In the genomic region with DNA sequence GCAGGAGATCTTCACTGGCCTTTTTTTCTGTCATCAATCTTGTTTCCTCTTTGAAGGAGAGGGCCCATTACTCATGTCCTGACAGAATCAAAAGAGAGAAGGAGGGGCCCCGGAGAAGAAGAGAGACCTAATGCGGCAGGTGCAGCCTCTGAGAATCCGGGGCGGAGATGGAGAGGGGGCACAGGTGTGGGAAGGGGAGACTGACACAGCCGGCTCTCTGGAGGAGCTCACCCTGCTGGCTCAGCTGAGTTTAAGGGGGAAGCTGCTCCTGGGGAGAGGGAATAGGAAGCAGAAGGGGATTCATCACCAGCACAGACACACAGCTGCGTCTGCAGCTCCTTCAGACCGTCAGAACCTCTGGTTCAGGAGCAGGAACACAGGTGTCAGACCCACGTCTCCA, we compare ENCODE assay signal across 1 cellular context.
TF ChIP-seq lines count a peak whose summit lies in the region.

No MANE protein-coding gene starts in this region.

TF ChIP-seq in GM23338, 12 proteins besides CTCF, POLR2A, EP300 and RAD21 (continued from another document):
- TF ChIP-seq, protein P1, sequence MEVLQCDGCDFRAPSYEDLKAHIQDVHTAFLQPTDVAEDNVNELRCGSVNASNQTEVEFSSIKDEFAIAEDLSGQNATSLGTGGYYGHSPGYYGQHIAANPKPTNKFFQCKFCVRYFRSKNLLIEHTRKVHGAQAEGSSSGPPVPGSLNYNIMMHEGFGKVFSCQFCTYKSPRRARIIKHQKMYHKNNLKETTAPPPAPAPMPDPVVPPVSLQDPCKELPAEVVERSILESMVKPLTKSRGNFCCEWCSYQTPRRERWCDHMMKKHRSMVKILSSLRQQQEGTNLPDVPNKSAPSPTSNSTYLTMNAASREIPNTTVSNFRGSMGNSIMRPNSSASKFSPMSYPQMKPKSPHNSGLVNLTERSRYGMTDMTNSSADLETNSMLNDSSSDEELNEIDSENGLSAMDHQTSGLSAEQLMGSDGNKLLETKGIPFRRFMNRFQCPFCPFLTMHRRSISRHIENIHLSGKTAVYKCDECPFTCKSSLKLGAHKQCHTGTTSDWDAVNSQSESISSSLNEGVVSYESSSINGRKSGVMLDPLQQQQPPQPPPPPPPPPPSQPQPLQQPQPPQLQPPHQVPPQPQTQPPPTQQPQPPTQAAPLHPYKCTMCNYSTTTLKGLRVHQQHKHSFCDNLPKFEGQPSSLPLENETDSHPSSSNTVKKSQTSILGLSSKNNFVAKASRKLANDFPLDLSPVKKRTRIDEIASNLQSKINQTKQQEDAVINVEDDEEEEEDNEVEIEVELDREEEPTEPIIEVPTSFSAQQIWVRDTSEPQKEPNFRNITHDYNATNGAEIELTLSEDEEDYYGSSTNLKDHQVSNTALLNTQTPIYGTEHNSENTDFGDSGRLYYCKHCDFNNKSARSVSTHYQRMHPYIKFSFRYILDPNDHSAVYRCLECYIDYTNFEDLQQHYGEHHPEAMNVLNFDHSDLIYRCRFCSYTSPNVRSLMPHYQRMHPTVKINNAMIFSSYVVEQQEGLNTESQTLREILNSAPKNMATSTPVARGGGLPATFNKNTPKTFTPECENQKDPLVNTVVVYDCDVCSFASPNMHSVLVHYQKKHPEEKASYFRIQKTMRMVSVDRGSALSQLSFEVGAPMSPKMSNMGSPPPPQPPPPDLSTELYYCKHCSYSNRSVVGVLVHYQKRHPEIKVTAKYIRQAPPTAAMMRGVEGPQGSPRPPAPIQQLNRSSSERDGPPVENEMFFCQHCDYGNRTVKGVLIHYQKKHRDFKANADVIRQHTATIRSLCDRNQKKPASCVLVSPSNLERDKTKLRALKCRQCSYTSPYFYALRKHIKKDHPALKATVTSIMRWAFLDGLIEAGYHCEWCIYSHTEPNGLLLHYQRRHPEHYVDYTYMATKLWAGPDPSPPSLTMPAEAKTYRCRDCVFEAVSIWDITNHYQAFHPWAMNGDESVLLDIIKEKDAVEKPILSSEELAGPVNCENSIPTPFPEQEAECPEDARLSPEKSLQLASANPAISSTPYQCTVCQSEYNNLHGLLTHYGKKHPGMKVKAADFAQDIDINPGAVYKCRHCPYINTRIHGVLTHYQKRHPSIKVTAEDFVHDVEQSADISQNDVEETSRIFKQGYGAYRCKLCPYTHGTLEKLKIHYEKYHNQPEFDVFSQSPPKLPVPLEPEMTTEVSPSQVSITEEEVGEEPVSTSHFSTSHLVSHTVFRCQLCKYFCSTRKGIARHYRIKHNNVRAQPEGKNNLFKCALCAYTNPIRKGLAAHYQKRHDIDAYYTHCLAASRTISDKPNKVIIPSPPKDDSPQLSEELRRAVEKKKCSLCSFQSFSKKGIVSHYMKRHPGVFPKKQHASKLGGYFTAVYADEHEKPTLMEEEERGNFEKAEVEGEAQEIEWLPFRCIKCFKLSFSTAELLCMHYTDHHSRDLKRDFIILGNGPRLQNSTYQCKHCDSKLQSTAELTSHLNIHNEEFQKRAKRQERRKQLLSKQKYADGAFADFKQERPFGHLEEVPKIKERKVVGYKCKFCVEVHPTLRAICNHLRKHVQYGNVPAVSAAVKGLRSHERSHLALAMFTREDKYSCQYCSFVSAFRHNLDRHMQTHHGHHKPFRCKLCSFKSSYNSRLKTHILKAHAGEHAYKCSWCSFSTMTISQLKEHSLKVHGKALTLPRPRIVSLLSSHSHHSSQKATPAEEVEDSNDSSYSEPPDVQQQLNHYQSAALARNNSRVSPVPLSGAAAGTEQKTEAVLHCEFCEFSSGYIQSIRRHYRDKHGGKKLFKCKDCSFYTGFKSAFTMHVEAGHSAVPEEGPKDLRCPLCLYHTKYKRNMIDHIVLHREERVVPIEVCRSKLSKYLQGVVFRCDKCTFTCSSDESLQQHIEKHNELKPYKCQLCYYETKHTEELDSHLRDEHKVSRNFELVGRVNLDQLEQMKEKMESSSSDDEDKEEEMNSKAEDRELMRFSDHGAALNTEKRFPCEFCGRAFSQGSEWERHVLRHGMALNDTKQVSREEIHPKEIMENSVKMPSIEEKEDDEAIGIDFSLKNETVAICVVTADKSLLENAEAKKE (CRISPR knock-in tag; IDR thresholded peaks at IDR 0.05): no peak
- no peak for TF ChIP-seq CREB1 (CRISPR knock-in tag; IDR thresholded peaks at IDR 0.05; ENCODE audit: low read depth)
- no peak for TF ChIP-seq EZH2 (IDR thresholded peaks at IDR 0.05; ENCODE audit: low read depth, unreplicated experiment)
- TF ChIP-seq JUNB (IDR thresholded peaks at IDR 0.05; ENCODE audit: unreplicated experiment): no peak
- no peak for TF ChIP-seq EZH2phosphoT487 (IDR thresholded peaks at IDR 0.05; ENCODE audit: unreplicated experiment)
- TF ChIP-seq NANOG (IDR thresholded peaks at IDR 0.05; ENCODE audit: borderline replicate concordance): no peak
- TF ChIP-seq, protein P2, sequence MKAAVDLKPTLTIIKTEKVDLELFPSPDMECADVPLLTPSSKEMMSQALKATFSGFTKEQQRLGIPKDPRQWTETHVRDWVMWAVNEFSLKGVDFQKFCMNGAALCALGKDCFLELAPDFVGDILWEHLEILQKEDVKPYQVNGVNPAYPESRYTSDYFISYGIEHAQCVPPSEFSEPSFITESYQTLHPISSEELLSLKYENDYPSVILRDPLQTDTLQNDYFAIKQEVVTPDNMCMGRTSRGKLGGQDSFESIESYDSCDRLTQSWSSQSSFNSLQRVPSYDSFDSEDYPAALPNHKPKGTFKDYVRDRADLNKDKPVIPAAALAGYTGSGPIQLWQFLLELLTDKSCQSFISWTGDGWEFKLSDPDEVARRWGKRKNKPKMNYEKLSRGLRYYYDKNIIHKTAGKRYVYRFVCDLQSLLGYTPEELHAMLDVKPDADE (IDR thresholded peaks at IDR 0.05): no peak
- TF ChIP-seq ZNF331 (CRISPR knock-in tag; IDR thresholded peaks at IDR 0.05; ENCODE audit: low read depth): no peak
- TF ChIP-seq POLR2AphosphoS5 (IDR thresholded peaks at IDR 0.05; ENCODE audit: low read depth): no peak
- TF ChIP-seq, protein P3, sequence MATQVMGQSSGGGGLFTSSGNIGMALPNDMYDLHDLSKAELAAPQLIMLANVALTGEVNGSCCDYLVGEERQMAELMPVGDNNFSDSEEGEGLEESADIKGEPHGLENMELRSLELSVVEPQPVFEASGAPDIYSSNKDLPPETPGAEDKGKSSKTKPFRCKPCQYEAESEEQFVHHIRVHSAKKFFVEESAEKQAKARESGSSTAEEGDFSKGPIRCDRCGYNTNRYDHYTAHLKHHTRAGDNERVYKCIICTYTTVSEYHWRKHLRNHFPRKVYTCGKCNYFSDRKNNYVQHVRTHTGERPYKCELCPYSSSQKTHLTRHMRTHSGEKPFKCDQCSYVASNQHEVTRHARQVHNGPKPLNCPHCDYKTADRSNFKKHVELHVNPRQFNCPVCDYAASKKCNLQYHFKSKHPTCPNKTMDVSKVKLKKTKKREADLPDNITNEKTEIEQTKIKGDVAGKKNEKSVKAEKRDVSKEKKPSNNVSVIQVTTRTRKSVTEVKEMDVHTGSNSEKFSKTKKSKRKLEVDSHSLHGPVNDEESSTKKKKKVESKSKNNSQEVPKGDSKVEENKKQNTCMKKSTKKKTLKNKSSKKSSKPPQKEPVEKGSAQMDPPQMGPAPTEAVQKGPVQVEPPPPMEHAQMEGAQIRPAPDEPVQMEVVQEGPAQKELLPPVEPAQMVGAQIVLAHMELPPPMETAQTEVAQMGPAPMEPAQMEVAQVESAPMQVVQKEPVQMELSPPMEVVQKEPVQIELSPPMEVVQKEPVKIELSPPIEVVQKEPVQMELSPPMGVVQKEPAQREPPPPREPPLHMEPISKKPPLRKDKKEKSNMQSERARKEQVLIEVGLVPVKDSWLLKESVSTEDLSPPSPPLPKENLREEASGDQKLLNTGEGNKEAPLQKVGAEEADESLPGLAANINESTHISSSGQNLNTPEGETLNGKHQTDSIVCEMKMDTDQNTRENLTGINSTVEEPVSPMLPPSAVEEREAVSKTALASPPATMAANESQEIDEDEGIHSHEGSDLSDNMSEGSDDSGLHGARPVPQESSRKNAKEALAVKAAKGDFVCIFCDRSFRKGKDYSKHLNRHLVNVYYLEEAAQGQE (IDR thresholded peaks at IDR 0.05; ENCODE audit: unreplicated experiment): no peak
